Comparison of ENCODE assay signal across 9 cellular contexts in genomic region chr1:161175771-161176453, GRCh38. TPM values are rescaled to one million over a fixed set of nuclear protein-coding genes. Genes with fewer than 3 reads are reported as not detected.
DNase-seq lines count a peak whose midpoint lies in the region; ATAC-seq and TF ChIP-seq lines count a peak whose summit lies in the region.
"Had no signal": no experiment of that assay in that cellular context is flagged by ENCODE, and none has a peak within 500 bp of the region (broad histone marks: within the 10 kb centered on the region; RNA-seq: fewer than 3 reads in every experiment).

No MANE protein-coding gene starts in this region.

- H3K4me1 Mint-ChIP-seq in IgD-negative memory B cell: peaks cover 26 to 42% (median 39%) of the 10 kb centered on the region in 3 donors
- H3K4me1 Mint-ChIP-seq in nephron: peaks cover 44% of the 10 kb centered on the region

- peak overlapping the region; percentile 88 for H3K9ac ChIP-seq in BLaER1

- peaks cover 2% of the 10 kb centered on the region for H3K36me3 Mint-ChIP-seq in IgD-negative memory B cell
- peaks cover 43% of the 10 kb centered on the region for H3K36me3 Mint-ChIP-seq in nephron (ENCODE audit: low read depth)

- peaks cover 18% of the 10 kb centered on the region; the same call in 1 of the 2 replicates for H4K20me1 ChIP-seq in BLaER1

- H3K4me3 Mint-ChIP-seq in IgD-negative memory B cell (peak overlapping the region; percentile 92 to 100 (median 98)), nephron (peak overlapping the region; percentile 98 to 100 (median 100))

- peaks cover 53% of the 10 kb centered on the region for H3K36me3 ChIP-seq in BLaER1

- H3K4me1 ChIP-seq in BLaER1: peaks cover 48% of the 10 kb centered on the region

- H3K9me3 ChIP-seq in BLaER1: no peaks in the 10 kb centered on the region

- TF ChIP-seq CTCF in choroid plexus epithelial cell (conservative IDR thresholded peaks at IDR 0.05; ENCODE audit: low read depth, low read length): no peak
- no peak for TF ChIP-seq CTCF in nephron (IDR thresholded peaks at IDR 0.05; ENCODE audit: unreplicated experiment in 3 of 3)

- no peaks in the 10 kb centered on the region for H3K27me3 Mint-ChIP-seq in IgD-negative memory B cell
- no peaks in the 10 kb centered on the region for H3K27me3 Mint-ChIP-seq in nephron (ENCODE audit: low read depth)

- no peaks in the 10 kb centered on the region for H3K27me3 ChIP-seq in BLaER1

- H3K27ac Mint-ChIP-seq in IgD-negative memory B cell (peak overlapping the region; percentile 23 to 100 (median 85)), nephron (peak overlapping the region in 1 of 3 experiments; percentile 99)

- H3K4me3 ChIP-seq in BLaER1 (peak overlapping the region; percentile 82), choroid plexus epithelial cell (ENCODE audit: low read depth, low read length) (peak overlapping the region; percentile 98)

- H3K9me3 Mint-ChIP-seq in IgD-negative memory B cell (no peaks in the 10 kb centered on the region), nephron (no peaks in the 10 kb centered on the region)

- peak overlapping the region; percentile 98 for H3K4me2 ChIP-seq in BLaER1

- DNase-seq in choroid plexus epithelial cell (ENCODE audit: low read depth) (no peak), left lobe of liver (ENCODE audit: low spot score) (no peak), DMS153 (lab: John Stamatoyannopoulos, UW) (no peak)
- DNase-seq in activated CD4-positive, alpha-beta T cell treated with anti-CD3 and anti-CD28 coated beads for 48 hours: no peak
- DNase-seq: SHP77 treated with DMSO at 0.1 percent for 48 hours had no signal

- H3K27ac ChIP-seq in BLaER1: no peak overlapping the region

- ATAC-seq in left lobe of liver: no peak
- ATAC-seq in GM18502 (IDR thresholded peaks at IDR 0.05; ENCODE audit: poor library complexity, unreplicated experiment): no peak

RNA-seq across cellular contexts. Expression of gene B4GALT3, which starts 1.4 kb away (rescaled TPM):
- polyA plus RNA-seq in IgD-negative memory B cell: 44.2 TPM
- 9.1 TPM for total RNA-seq in left lobe of liver

RNA-seq across cellular contexts. Expression of gene PPOX, which starts 9.7 kb away (rescaled TPM):
- 13.4 TPM for polyA plus RNA-seq in IgD-negative memory B cell
- total RNA-seq in left lobe of liver: 9.3 TPM

RNA-seq across cellular contexts. Expression of gene USP21, which starts 16.6 kb away (rescaled TPM):
- polyA plus RNA-seq in IgD-negative memory B cell: 30.1 TPM
- total RNA-seq in left lobe of liver: 10.2 TPM

RNA-seq across cellular contexts. Expression of gene UFC1, which starts 22.1 kb away (rescaled TPM):
- polyA plus RNA-seq in IgD-negative memory B cell: 122 TPM
- 36.1 TPM for total RNA-seq in left lobe of liver

RNA-seq across cellular contexts. Expression of gene ADAMTS4, which starts 22.9 kb away (rescaled TPM):
- not detected for polyA plus RNA-seq in IgD-negative memory B cell
- 1.1 TPM for total RNA-seq in left lobe of liver
